ENCODE assay signal across 33 cellular contexts in the genomic region with DNA sequence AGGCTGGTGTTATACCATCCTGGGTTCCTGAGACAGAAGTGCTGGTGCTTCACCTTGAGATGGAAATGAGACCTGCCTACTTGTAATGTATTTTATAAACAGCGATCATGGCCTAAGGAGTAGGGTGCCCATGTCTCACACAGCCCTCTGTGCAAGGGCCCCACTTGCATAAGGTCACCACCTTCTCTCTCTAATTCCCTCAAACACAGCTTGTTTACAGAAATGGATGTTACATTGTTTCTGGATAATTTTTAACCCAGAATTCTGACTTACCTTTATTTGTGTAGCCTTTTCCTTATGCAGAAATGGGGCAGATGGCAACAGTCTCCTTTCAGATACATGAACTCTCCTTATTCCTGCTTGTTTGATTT.
DNase-seq lines count a peak whose midpoint lies in the region; ATAC-seq, FAIRE-seq and TF ChIP-seq lines count a peak whose summit lies in the region.
"Had no signal": no experiment of that assay in that cellular context is flagged by ENCODE, and none has a peak within 500 bp of the region (broad histone marks: within the 10 kb centered on the region; RNA-seq: fewer than 3 reads in every experiment).

No MANE protein-coding gene starts in this region.

- peak overlapping the region; percentile 24 to 55; a peak in 4 of 6 replicates for H3K27ac ChIP-seq in A549
- peak overlapping the region; percentile 47; the same call in 1 of the 2 replicates for H3K27ac ChIP-seq in GM23338 (ENCODE audit: low read depth)
- H3K27ac ChIP-seq: coronary artery, left ventricle myocardium inferior, neutrophil, SJCRH30, upper lobe of right lung had no signal

- H4K20me1 ChIP-seq in GM23338 (replicated peaks; ENCODE audit: insufficient read depth): no peaks in the 10 kb centered on the region

- H3K9me2 ChIP-seq in GM23338 (ENCODE audit: insufficient read depth): peaks cover 26% of the 10 kb centered on the region; the same call in 1 of the 2 replicates

- H3K4me2 ChIP-seq in A549: peak overlapping the region; percentile 70
- H3K4me2 ChIP-seq in GM23338: peak overlapping the region; percentile 42

- POLR2A ChIA-PET in A549 (lab: Yijun Ruan, JAX): no interaction called here

- no peak for TF ChIP-seq RAD21 in A549 (conservative IDR thresholded peaks at IDR 0.05 in 1 of 2, IDR thresholded peaks at IDR 0.05 in 1 of 2)

- ATAC-seq in A549: peak in 1 of 2 experiments; percentile 55; a peak in 2 of 6 replicates
- no peak for ATAC-seq in GM23338
- ATAC-seq in naive B cell (ENCODE audit: low read depth in 2 of 2): no peak
- no peak for ATAC-seq in GM18868 (IDR thresholded peaks at IDR 0.05; ENCODE audit: unreplicated experiment)
- ATAC-seq: CD8-positive, alpha-beta T cell; HCT116; K562; naive thymus-derived CD4-positive, alpha-beta T cell; sciatic nerve; upper lobe of right lung had no signal

- H3F3A ChIP-seq in GM23338 (replicated peaks; ENCODE audit: low read depth): no peaks in the 10 kb centered on the region

- WGBS in A549 (ENCODE audit: missing lambda C conversion rate): 58% methylated on average over 1 of the region's 1 CpG

- TF ChIP-seq POLR2A in A549 (IDR thresholded peaks at IDR 0.05; ENCODE audit: low read length): no peak

- TF ChIP-seq CTCF in A549 (IDR thresholded peaks at IDR 0.05) (no peak), GM23338 (conservative IDR thresholded peaks at IDR 0.05; ENCODE audit: low read depth in 2 of 2) (no peak), glutamatergic neuron (IDR thresholded peaks at IDR 0.05; ENCODE audit: partially characterized antibody, unreplicated experiment) (no peak)

- DNase-seq in A549 (ENCODE audit: low read depth in 1 of 2, low spot score in 1 of 2): peak in 1 of 2 experiments; percentile 19
- no peak for DNase-seq in GM23338 (ENCODE audit: low spot score)
- DNase-seq in glutamatergic neuron: no peak
- DNase-seq in naive B cell: no peak
- DNase-seq in retina: no peak
- no peak for DNase-seq in urothelium cell line (ENCODE audit: low spot score)
- DNase-seq in NCI-H2171 (lab: John Stamatoyannopoulos, UW): no peak
- DNase-seq: activated CD4-positive, alpha-beta T cell treated with anti-CD3 and anti-CD28 coated beads for 4 hours; activated gamma-delta T cell; activated naive CD8-positive, alpha-beta T cell treated with anti-CD3 and anti-CD28 coated beads for 36 hours; activated T-cell treated with anti-CD3 and anti-CD28 coated beads, Interleukin-2, amount 50 U/mL, for 24 hours; AML-193; anterior cingulate cortex; CD8-positive, alpha-beta T cell; DMS 273 treated with DMSO at 0.1 percent for 48 hours; erythroblast; left ventricle myocardium inferior; naive thymus-derived CD4-positive, alpha-beta T cell; NCI-H1048; NCI-H1694 treated with DMSO at 0.1 percent for 48 hours; NCI-H446 treated with DMSO at 0.1 percent for 48 hours; SJCRH30; stimulated activated CD4-positive, alpha-beta T cell treated with anti-CD3 and anti-CD28 coated beads, Interleukin-12 subunit alpha, Interleukin-12 subunit beta, amount 100 ng/mL, for 4 hours; stimulated activated CD4-positive, alpha-beta T cell treated with anti-CD3 and anti-CD28 coated beads, Interleukin-2, amount 100 ng/mL, for 48 hours; SW 1271; upper lobe of right lung had no signal

- FAIRE-seq in A549 (lab: Jason Lieb, UNC) (no peak), urothelium cell line (lab: Jason Lieb, UNC) (no peak)
- FAIRE-seq: A204.1, K562 had no signal

- H3K9me3 ChIP-seq in A549: no peaks in the 10 kb centered on the region
- H3K9me3 ChIP-seq: left ventricle myocardium inferior, neutrophil, SJCRH30, upper lobe of right lung had no signal

- H3K4me3 ChIP-seq in A549 (no peak overlapping the region), GM23338 (peak overlapping the region; percentile 7; the same call in 1 of the 2 replicates)
- H3K4me3 ChIP-seq: coronary artery, K562, left ventricle myocardium inferior, SJCRH30, upper lobe of right lung had no signal

- H3K4me3 Mint-ChIP-seq in GM23338 (no peak overlapping the region; the same call in 2 of the 3 replicates), glutamatergic neuron (ENCODE audit: unreplicated experiment) (peak overlapping the region; percentile 10), naive B cell (peak overlapping the region in 5 of 8 donors; percentile 48 to 83 (median 74))
- H3K4me3 Mint-ChIP-seq: activated naive CD8-positive, alpha-beta T cell treated with anti-CD3 and anti-CD28 coated beads for 36 hours; activated T-cell treated with anti-CD3 and anti-CD28 coated beads, Interleukin-2, amount 50 U/mL, for 24 hours; CD8-positive, alpha-beta T cell; naive thymus-derived CD4-positive, alpha-beta T cell had no signal

- peaks cover 26% of the 10 kb centered on the region for H3K4me1 ChIP-seq in A549
- peaks cover 43% of the 10 kb centered on the region for H3K4me1 ChIP-seq in GM23338 (ENCODE audit: insufficient read depth)
- H3K4me1 ChIP-seq: left ventricle myocardium inferior, upper lobe of right lung had no signal

- H3K27ac Mint-ChIP-seq in GM23338 (peak overlapping the region; percentile 4; the same call in 1 of the 2 replicates), glutamatergic neuron (ENCODE audit: unreplicated experiment) (peak overlapping the region; percentile 2), naive B cell (peak overlapping the region in 4 of 6 donors; percentile 25 to 88 (median 50))
- H3K27ac Mint-ChIP-seq: activated naive CD8-positive, alpha-beta T cell treated with anti-CD3 and anti-CD28 coated beads for 36 hours; activated T-cell treated with anti-CD3 and anti-CD28 coated beads, Interleukin-2, amount 50 U/mL, for 24 hours; CD8-positive, alpha-beta T cell had no signal

- H3K79me2 ChIP-seq in GM23338 (replicated peaks; ENCODE audit: insufficient read depth): no peaks in the 10 kb centered on the region

- no peaks in the 10 kb centered on the region for H3K36me3 ChIP-seq in GM23338 (ENCODE audit: insufficient read depth)
- H3K36me3 ChIP-seq: neutrophil, SJCRH30, upper lobe of right lung had no signal

- H3K27me3 ChIP-seq in GM23338 (ENCODE audit: insufficient read depth): no peaks in the 10 kb centered on the region
- H3K27me3 ChIP-seq: neutrophil, SJCRH30, upper lobe of right lung had no signal

- H3K36me3 Mint-ChIP-seq in GM23338 (ENCODE audit: low read depth) (no peaks in the 10 kb centered on the region), glutamatergic neuron (ENCODE audit: unreplicated experiment) (peaks cover 9% of the 10 kb centered on the region), naive B cell (no peaks in the 10 kb centered on the region)
- H3K36me3 Mint-ChIP-seq: CD8-positive, alpha-beta T cell had no signal

- H3K4me1 Mint-ChIP-seq in GM23338 (peaks cover 56% of the 10 kb centered on the region), glutamatergic neuron (ENCODE audit: low read depth, unreplicated experiment) (peaks cover 14% of the 10 kb centered on the region), naive B cell (peaks cover 10 to 59% (median 49%) of the 10 kb centered on the region in 3 donors)

- H3K27me3 Mint-ChIP-seq in GM23338 (ENCODE audit: insufficient read depth, low read depth, poor library complexity): peaks cover 2% of the 10 kb centered on the region
- peaks cover 5% of the 10 kb centered on the region for H3K27me3 Mint-ChIP-seq in glutamatergic neuron (ENCODE audit: unreplicated experiment)
- H3K27me3 Mint-ChIP-seq in naive B cell: peaks cover 0 to 11% (median 0%) of the 10 kb centered on the region in 3 donors

- H3K9me3 Mint-ChIP-seq in GM23338 (no peaks in the 10 kb centered on the region), glutamatergic neuron (ENCODE audit: unreplicated experiment) (peaks cover 9% of the 10 kb centered on the region), naive B cell (no peaks in the 10 kb centered on the region)
- H3K9me3 Mint-ChIP-seq: activated T-cell treated with anti-CD3 and anti-CD28 coated beads, Interleukin-2, amount 50 U/mL, for 24 hours; CD8-positive, alpha-beta T cell; naive thymus-derived CD4-positive, alpha-beta T cell had no signal

- H2AFZ ChIP-seq in GM23338: no peak overlapping the region; the same call in 1 of the 2 replicates

- CTCF ChIA-PET in A549 (lab: Yijun Ruan, JAX): interaction anchor here (2.9 to 3.4 kb wide), 2 partner anchors 54 to 70 kb away, joined by 11 to 12 read pairs; no protein-coding TSS in a partner anchor

- TF ChIP-seq EP300 in A549 (IDR thresholded peaks at IDR 0.05): no peak

TF ChIP-seq in A549, 52 proteins besides CTCF, POLR2A, EP300 and RAD21 (continues in another document):
- TF ChIP-seq FOSB (CRISPR knock-in tag; IDR thresholded peaks at IDR 0.05): no peak
- no peak for TF ChIP-seq JUN (IDR thresholded peaks at IDR 0.05)
- TF ChIP-seq, protein P1, sequence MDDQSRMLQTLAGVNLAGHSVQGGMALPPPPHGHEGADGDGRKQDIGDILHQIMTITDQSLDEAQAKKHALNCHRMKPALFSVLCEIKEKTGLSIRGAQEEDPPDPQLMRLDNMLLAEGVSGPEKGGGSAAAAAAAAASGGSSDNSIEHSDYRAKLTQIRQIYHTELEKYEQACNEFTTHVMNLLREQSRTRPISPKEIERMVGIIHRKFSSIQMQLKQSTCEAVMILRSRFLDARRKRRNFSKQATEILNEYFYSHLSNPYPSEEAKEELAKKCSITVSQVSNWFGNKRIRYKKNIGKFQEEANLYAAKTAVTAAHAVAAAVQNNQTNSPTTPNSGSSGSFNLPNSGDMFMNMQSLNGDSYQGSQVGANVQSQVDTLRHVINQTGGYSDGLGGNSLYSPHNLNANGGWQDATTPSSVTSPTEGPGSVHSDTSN (IDR thresholded peaks at IDR 0.05): no peak
- no peak for TF ChIP-seq TFCP2L1 (CRISPR knock-in tag; IDR thresholded peaks at IDR 0.05)
- TF ChIP-seq, protein P2, sequence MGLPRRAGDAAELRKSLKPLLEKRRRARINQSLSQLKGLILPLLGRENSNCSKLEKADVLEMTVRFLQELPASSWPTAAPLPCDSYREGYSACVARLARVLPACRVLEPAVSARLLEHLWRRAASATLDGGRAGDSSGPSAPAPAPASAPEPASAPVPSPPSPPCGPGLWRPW (IDR thresholded peaks at IDR 0.05): no peak

TF ChIP-seq in GM23338, 12 proteins besides CTCF, POLR2A, EP300 and RAD21 (continues in another document):
- TF ChIP-seq CREB1 (CRISPR knock-in tag; IDR thresholded peaks at IDR 0.05; ENCODE audit: low read depth): no peak
- no peak for TF ChIP-seq ZNF331 (CRISPR knock-in tag; IDR thresholded peaks at IDR 0.05; ENCODE audit: low read depth)
- no peak for TF ChIP-seq EZH2 (IDR thresholded peaks at IDR 0.05; ENCODE audit: low read depth, unreplicated experiment)
